In the genomic region with DNA sequence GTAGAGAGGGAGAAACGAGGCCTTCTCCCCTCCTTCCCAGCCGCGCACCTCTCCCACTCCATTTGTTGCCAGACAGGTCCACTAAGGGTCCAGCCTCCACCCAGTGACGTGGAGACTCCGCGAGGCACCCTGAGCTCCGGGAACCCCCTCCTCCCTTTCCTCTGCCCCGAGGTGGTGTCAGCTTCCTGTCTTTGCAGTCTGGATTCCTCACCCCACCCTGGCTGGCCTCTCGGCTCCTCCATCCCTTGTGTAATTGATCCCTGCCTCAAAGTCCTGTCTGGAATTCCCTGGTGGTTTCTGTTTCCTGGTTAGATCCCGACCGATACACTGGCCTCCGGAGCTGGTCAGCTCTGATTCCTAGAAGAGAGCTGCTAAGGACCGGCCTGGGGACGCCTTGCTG, we compare ENCODE assay signal across 2 cellular contexts.
A peak's percentile ranks its signal among the peaks of the same experiment; 100 is the strongest.
TF ChIP-seq lines count a peak whose summit lies in the region.

No MANE protein-coding gene starts in this region.

TF ChIP-seq in IMR-90, 13 proteins besides CTCF, POLR2A, EP300 and RAD21:
- TF ChIP-seq, protein P1, sequence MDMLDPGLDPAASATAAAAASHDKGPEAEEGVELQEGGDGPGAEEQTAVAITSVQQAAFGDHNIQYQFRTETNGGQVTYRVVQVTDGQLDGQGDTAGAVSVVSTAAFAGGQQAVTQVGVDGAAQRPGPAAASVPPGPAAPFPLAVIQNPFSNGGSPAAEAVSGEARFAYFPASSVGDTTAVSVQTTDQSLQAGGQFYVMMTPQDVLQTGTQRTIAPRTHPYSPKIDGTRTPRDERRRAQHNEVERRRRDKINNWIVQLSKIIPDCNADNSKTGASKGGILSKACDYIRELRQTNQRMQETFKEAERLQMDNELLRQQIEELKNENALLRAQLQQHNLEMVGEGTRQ (IDR thresholded peaks at IDR 0.05; ENCODE audit: low read depth, low read length), result no peak
- 0 out of 2 replicates have a peak, but pooled peaks have one; percentile 28 for TF ChIP-seq MAZ (IDR thresholded peaks at IDR 0.05; ENCODE audit: borderline replicate concordance, low read depth, low read length)

TF ChIP-seq in endothelial cell of umbilical vein, 7 proteins besides CTCF, POLR2A, EP300 and RAD21:
- TF ChIP-seq, protein P2, sequence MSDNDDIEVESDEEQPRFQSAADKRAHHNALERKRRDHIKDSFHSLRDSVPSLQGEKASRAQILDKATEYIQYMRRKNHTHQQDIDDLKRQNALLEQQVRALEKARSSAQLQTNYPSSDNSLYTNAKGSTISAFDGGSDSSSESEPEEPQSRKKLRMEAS (IDR thresholded peaks at IDR 0.05; ENCODE audit: insufficient read depth, insufficient read length), result no peak
- TF ChIP-seq POLR2AphosphoS5 (IDR thresholded peaks at IDR 0.05; ENCODE audit: insufficient read depth, low read depth, low read length), result peak; percentile 7
- no peak for TF ChIP-seq FOS (IDR thresholded peaks at IDR 0.05; ENCODE audit: borderline replicate concordance, insufficient read depth, low read length)
